ENCODE assay signal across 7 cellular contexts in the genomic region with DNA sequence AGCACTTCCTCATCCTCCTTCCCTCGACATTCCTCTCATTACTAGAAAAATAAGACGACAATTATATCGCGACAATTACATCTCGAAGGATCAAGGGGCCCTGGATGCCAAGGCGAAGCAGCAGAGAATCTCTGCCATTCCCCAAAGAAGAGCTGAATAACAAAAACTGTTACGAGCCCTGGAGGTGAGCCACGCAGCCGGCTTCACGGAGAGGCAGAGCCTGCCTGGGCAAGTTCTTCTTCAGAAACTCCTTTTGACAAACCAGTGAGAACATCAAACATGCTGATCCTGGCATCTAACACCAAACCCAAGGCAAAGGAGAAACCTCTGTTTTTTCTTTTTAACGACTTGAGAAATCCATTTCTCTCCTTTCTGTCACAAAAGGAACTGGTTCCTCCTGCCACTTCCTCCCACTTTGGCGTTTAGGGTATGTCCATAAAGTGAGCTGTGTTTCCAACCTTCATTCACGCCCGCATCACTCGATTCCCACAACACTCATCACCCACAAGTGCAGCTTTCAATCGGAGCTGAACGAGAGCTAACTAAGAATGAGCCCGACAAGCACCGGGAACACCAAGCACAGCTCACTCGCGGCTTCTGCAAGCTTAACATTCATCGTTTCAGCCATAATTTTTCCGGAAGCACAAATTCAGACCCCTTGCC. TPM values are rescaled to one million over a fixed set of nuclear protein-coding genes. Genes with fewer than 3 reads are reported as not detected.
DNase-seq lines count a peak whose midpoint lies in the region; FAIRE-seq and TF ChIP-seq lines count a peak whose summit lies in the region.

No MANE protein-coding gene starts in this region.

- H2AFZ ChIP-seq in osteoblast (ENCODE audit: low read length), result peak overlapping the region; percentile 60

- no peaks in the 10 kb centered on the region for H4K20me1 ChIP-seq in osteoblast (ENCODE audit: insufficient read depth, low read length)

- H3K4me3 ChIP-seq in HEK293 (ENCODE audit: low read depth, low read length), result no peak overlapping the region
- peak overlapping the region; percentile 17 for H3K4me3 ChIP-seq in bronchial epithelial cell (ENCODE audit: low read depth, low read length)
- H3K4me3 ChIP-seq in osteoblast (ENCODE audit: insufficient read depth, low read length), result peak overlapping the region; percentile 30

- H3K79me2 ChIP-seq in osteoblast (ENCODE audit: insufficient read depth, low read length), result no peaks in the 10 kb centered on the region

- CTCF ChIA-PET in HEK293 (lab: Yijun Ruan, JAX), result interaction anchor here (0.5 to 0.6 kb wide), 2 partner anchors 110 to 1286 kb away, joined by 3 read pairs; no protein-coding TSS in a partner anchor

- TF ChIP-seq CTCF in HEK293 (tag by site-specific recombination; IDR thresholded peaks at IDR 0.05) (no peak), bronchial epithelial cell (IDR thresholded peaks at IDR 0.05; ENCODE audit: insufficient read depth, low read length, severe bottlenecking) (no peak), osteoblast (IDR thresholded peaks at IDR 0.05; ENCODE audit: extremely low read depth, low read depth, low read length) (no peak)

- no peak overlapping the region for H3K27ac ChIP-seq in HEK293 (ENCODE audit: extremely low read depth, low read depth, low read length)
- no peak overlapping the region for H3K27ac ChIP-seq in osteoblast (ENCODE audit: low read depth, low read length)

- POLR2A ChIA-PET in HEK293 (lab: Yijun Ruan, JAX), result interaction anchor here (0.7 kb wide), 1 partner anchor 135 kb away, joined by 3 read pairs; no protein-coding TSS in a partner anchor

- H3K27me3 ChIP-seq in bronchial epithelial cell (ENCODE audit: control insufficient read depth, insufficient read depth, low read length) (no peaks in the 10 kb centered on the region), osteoblast (ENCODE audit: insufficient read depth, low read length) (peaks cover 12% of the 10 kb centered on the region)

- peak overlapping the region; percentile 69 for H3K4me2 ChIP-seq in osteoblast (ENCODE audit: insufficient read depth, low read length)

- no peaks in the 10 kb centered on the region for H3K36me3 ChIP-seq in HEK293 (ENCODE audit: control insufficient read depth in 2 of 2, insufficient read depth in 1 of 2, low read length in 2 of 2)
- no peaks in the 10 kb centered on the region for H3K36me3 ChIP-seq in bronchial epithelial cell (ENCODE audit: control insufficient read depth, insufficient read depth, low read length)
- no peaks in the 10 kb centered on the region for H3K36me3 ChIP-seq in osteoblast (ENCODE audit: insufficient read depth, low read length)

- DNase-seq in NCI-H187 treated with DMSO at 0.1 percent for 48 hours (lab: John Stamatoyannopoulos, UW) (peak; percentile 37), bronchial epithelial cell (ENCODE audit: low read depth) (peak; percentile 82), osteoblast (ENCODE audit: insufficient read length, low spot score, missing footprints) (peak; percentile 32), HuH-7.5 (ENCODE audit: low spot score) (no peak), A172 (ENCODE audit: low spot score) (no peak), activated gamma-delta T cell treated with Interleukin-2 at 50 U/mL for 16 hours (no peak)

- H3K4me1 ChIP-seq in HEK293 (ENCODE audit: control insufficient read depth, insufficient read depth, low read length), result peaks cover 10% of the 10 kb centered on the region
- no peaks in the 10 kb centered on the region for H3K4me1 ChIP-seq in osteoblast (ENCODE audit: insufficient read depth, low read length)

- FAIRE-seq in bronchial epithelial cell (lab: Jason Lieb, UNC), result no peak

- H3K9me3 ChIP-seq in HEK293 (ENCODE audit: control insufficient read depth, insufficient read depth, low read depth, low read length) (no peaks in the 10 kb centered on the region), osteoblast (ENCODE audit: low read depth, low read length) (no peaks in the 10 kb centered on the region)

TF ChIP-seq in HEK293, 187 proteins besides CTCF, POLR2A, EP300 and RAD21:
- TF ChIP-seq ZBTB7A (tag by site-specific recombination; IDR thresholded peaks at IDR 0.05; ENCODE audit: low read depth) (no peak), HOXC10 (CRISPR knock-in tag; IDR thresholded peaks at IDR 0.05) (no peak), ZNF792 (tag by site-specific recombination; IDR thresholded peaks at IDR 0.05) (no peak), ZBTB48 (tag by site-specific recombination; IDR thresholded peaks at IDR 0.05) (peak; percentile 81), ZNF112 (tag by site-specific recombination; IDR thresholded peaks at IDR 0.05) (no peak), ZNF670 (tag by site-specific recombination; IDR thresholded peaks at IDR 0.05; ENCODE audit: low read depth) (no peak), ZNF221 (tag by site-specific recombination; IDR thresholded peaks at IDR 0.05; ENCODE audit: borderline replicate concordance) (no peak), ZSCAN30 (tag by site-specific recombination; IDR thresholded peaks at IDR 0.05) (no peak), ZNF341 (tag by site-specific recombination; IDR thresholded peaks at IDR 0.05; ENCODE audit: low read depth) (peak; percentile 34; the same call in 1 of the 2 replicates), ZNF658 (tag by site-specific recombination; IDR thresholded peaks at IDR 0.05) (no peak)
- TF ChIP-seq, protein P1, sequence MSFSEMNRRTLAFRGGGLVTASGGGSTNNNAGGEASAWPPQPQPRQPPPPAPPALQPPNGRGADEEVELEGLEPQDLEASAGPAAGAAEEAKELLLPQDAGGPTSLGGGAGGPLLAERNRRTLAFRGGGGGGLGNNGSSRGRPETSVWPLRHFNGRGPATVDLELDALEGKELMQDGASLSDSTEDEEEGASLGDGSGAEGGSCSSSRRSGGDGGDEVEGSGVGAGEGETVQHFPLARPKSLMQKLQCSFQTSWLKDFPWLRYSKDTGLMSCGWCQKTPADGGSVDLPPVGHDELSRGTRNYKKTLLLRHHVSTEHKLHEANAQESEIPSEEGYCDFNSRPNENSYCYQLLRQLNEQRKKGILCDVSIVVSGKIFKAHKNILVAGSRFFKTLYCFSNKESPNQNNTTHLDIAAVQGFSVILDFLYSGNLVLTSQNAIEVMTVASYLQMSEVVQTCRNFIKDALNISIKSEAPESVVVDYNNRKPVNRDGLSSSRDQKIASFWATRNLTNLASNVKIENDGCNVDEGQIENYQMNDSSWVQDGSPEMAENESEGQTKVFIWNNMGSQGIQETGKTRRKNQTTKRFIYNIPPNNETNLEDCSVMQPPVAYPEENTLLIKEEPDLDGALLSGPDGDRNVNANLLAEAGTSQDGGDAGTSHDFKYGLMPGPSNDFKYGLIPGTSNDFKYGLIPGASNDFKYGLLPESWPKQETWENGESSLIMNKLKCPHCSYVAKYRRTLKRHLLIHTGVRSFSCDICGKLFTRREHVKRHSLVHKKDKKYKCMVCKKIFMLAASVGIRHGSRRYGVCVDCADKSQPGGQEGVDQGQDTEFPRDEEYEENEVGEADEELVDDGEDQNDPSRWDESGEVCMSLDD (tag by site-specific recombination; IDR thresholded peaks at IDR 0.05), result no peak
- TF ChIP-seq, protein P2, sequence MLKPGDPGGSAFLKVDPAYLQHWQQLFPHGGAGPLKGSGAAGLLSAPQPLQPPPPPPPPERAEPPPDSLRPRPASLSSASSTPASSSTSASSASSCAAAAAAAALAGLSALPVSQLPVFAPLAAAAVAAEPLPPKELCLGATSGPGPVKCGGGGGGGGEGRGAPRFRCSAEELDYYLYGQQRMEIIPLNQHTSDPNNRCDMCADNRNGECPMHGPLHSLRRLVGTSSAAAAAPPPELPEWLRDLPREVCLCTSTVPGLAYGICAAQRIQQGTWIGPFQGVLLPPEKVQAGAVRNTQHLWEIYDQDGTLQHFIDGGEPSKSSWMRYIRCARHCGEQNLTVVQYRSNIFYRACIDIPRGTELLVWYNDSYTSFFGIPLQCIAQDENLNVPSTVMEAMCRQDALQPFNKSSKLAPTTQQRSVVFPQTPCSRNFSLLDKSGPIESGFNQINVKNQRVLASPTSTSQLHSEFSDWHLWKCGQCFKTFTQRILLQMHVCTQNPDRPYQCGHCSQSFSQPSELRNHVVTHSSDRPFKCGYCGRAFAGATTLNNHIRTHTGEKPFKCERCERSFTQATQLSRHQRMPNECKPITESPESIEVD (tag by site-specific recombination; IDR thresholded peaks at IDR 0.05), result no peak
- TF ChIP-seq, protein P3, sequence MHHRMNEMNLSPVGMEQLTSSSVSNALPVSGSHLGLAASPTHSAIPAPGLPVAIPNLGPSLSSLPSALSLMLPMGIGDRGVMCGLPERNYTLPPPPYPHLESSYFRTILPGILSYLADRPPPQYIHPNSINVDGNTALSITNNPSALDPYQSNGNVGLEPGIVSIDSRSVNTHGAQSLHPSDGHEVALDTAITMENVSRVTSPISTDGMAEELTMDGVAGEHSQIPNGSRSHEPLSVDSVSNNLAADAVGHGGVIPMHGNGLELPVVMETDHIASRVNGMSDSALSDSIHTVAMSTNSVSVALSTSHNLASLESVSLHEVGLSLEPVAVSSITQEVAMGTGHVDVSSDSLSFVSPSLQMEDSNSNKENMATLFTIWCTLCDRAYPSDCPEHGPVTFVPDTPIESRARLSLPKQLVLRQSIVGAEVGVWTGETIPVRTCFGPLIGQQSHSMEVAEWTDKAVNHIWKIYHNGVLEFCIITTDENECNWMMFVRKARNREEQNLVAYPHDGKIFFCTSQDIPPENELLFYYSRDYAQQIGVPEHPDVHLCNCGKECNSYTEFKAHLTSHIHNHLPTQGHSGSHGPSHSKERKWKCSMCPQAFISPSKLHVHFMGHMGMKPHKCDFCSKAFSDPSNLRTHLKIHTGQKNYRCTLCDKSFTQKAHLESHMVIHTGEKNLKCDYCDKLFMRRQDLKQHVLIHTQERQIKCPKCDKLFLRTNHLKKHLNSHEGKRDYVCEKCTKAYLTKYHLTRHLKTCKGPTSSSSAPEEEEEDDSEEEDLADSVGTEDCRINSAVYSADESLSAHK (tag by site-specific recombination; IDR thresholded peaks at IDR 0.05), result peak; percentile 64; the same call in 1 of the 2 replicates

RNA-seq across cellular contexts. Expression of a gene that starts 21.5 kb away (rescaled TPM):
- total RNA-seq in bronchial epithelial cell (20.4 and 21.3 TPM in 2 replicates), osteoblast (0.29 and 0.36 TPM in 2 replicates)
- 2.5 and 4.7 TPM in 2 replicates for total RNA-seq in A172 (2014; rRNA removed; shearing (Covaris generic))

Comparison
In these comparisons a context has a peak if more than half of its experiments do, and no peak if none do; other contexts are left out.
1. DNase-seq: peak in NCI-H187 treated with DMSO at 0.1 percent for 48 hours (single experiment), bronchial epithelial cell (single experiment) and osteoblast (single experiment); none in HuH-7.5 (single experiment), A172 (single experiment) and activated gamma-delta T cell treated with Interleukin-2 at 50 U/mL for 16 hours (single experiment).